ENCODE assay signal across 1 cellular context in genomic region chr5:75335486-75335885, GRCh38.
TF ChIP-seq lines count a peak whose summit lies in the region.

No MANE protein-coding gene starts in this region.

TF ChIP-seq in H1, 55 proteins besides CTCF, POLR2A, EP300 and RAD21:
- TF ChIP-seq CBX5 (IDR thresholded peaks at IDR 0.05; ENCODE audit: low read depth, low read length) (no peak), SUZ12 (IDR thresholded peaks at IDR 0.05; ENCODE audit: low read length) (no peak), SP4 (IDR thresholded peaks at IDR 0.05; ENCODE audit: low read length) (no peak), TAF7 (optimal IDR thresholded peaks at IDR 0.05; ENCODE audit: borderline replicate concordance, low read depth, low read length) (no peak), EGR1 (IDR thresholded peaks at IDR 0.05; ENCODE audit: borderline replicate concordance, low read depth, low read length) (no peak), SP1 (IDR thresholded peaks at IDR 0.05; ENCODE audit: low read depth, low read length) (no peak), TCF12 (IDR thresholded peaks at IDR 0.05; ENCODE audit: low read depth, low read length) (no peak)
TF ChIP-seq in H1: peak in this region for 0.
